ENCODE assay signal across 8 cellular contexts in genomic region chr1:201170533-201171062, GRCh38. TPM values are rescaled to one million over a fixed set of nuclear protein-coding genes. Genes with fewer than 3 reads are reported as not detected.
DNase-seq lines count a peak whose midpoint lies in the region; FAIRE-seq and TF ChIP-seq lines count a peak whose summit lies in the region.

No MANE protein-coding gene starts in this region.

- H3K27ac ChIP-seq in H9 (ENCODE audit: insufficient read length, low read depth, low read length) (no peak overlapping the region), MM.1S (ENCODE audit: low read length) (peak overlapping the region; percentile 94), SJCRH30 (peak overlapping the region; percentile 39), neutrophil (no peak overlapping the region)

- no peaks in the 10 kb centered on the region for H3K79me1 ChIP-seq in H9 (ENCODE audit: insufficient read depth, low read depth, low read length, poor library complexity, severe bottlenecking)

- no peak overlapping the region for H2BK20ac ChIP-seq in H9 (ENCODE audit: low read depth, low read length, poor library complexity, severe bottlenecking)

- peak overlapping the region; percentile 8 for H3K9ac ChIP-seq in H9 (ENCODE audit: extremely low read depth, insufficient read length, low read length)
- peak overlapping the region; percentile 87 for H3K9ac ChIP-seq in MM.1S (ENCODE audit: low read length)

- peaks cover 15 to 18% of the 10 kb centered on the region in 2 experiments for H3K4me1 Mint-ChIP-seq in H9

- no peak overlapping the region for H4K5ac ChIP-seq in H9 (ENCODE audit: insufficient read length, low read depth, low read length)

- DNase-seq in G401 (ENCODE audit: low spot score) (peak; percentile 94), H9 (peak; percentile 92), MM.1S (peak; percentile 99), SJCRH30 (peak; percentile 96 to 97), frontal cortex (ENCODE audit: low spot score in 2 of 2) (peak; percentile 85 to 95), superior temporal gyrus (ENCODE audit: extremely low spot score) (peak; percentile 86)
- DNase-seq in activated naive CD4-positive, alpha-beta T cell (lab: John Stamatoyannopoulos, UW): peak; percentile 17 to 47 (median 23)

- H3K4me3 Mint-ChIP-seq in H9: peak overlapping the region; percentile 76 to 81

- H2BK12ac ChIP-seq in H9 (ENCODE audit: insufficient read length, low read depth, low read length): no peak overlapping the region

- H3K4me1 ChIP-seq in H9 (ENCODE audit: insufficient read depth, low read length) (no peaks in the 10 kb centered on the region), MM.1S (ENCODE audit: low read length) (peaks cover 15% of the 10 kb centered on the region), SJCRH30 (peaks cover 51% of the 10 kb centered on the region), neutrophil (ENCODE audit: control insufficient read depth in 1 of 2, insufficient read depth in 1 of 2, low read depth in 1 of 2, low read length in 1 of 2) (peaks cover 11 to 13% of the 10 kb centered on the region in 2 experiments)

- H3K9me3 Mint-ChIP-seq in H9: no peaks in the 10 kb centered on the region; a peak in 1 of 5 replicates

- H3K14ac ChIP-seq in H9 (ENCODE audit: insufficient read depth, low read length): peak overlapping the region; percentile 32; the same call in 1 of the 2 replicates

- peak overlapping the region; percentile 77 for H3K4me3 ChIP-seq in MM.1S (ENCODE audit: low read length)
- H3K4me3 ChIP-seq in SJCRH30: peak overlapping the region; percentile 57
- peak overlapping the region; percentile 58 to 73 for H3K4me3 ChIP-seq in neutrophil (ENCODE audit: low read depth in 1 of 2, low read length in 1 of 2)

- no peak overlapping the region for H2BK5ac ChIP-seq in H9 (ENCODE audit: insufficient read length, low read length)

- H3K4ac ChIP-seq in H9 (ENCODE audit: low read depth, low read length): no peak overlapping the region

- H2BK15ac ChIP-seq in H9 (ENCODE audit: low read depth, low read length): no peak overlapping the region

- H3K9me2 ChIP-seq in MM.1S (replicated peaks; ENCODE audit: insufficient read depth, low read length): no peaks in the 10 kb centered on the region

- no CpG with 5 or more reads among the region's 26 CpGs for WGBS in H9 (ENCODE audit: extremely low coverage, insufficient read length, low lambda C conversion rate)

- no peak overlapping the region for H3K56ac ChIP-seq in H9 (ENCODE audit: insufficient read length, low read depth, low read length)

- no peak overlapping the region for H3T11ph ChIP-seq in H9 (ENCODE audit: low read length)

- TF ChIP-seq CTCF in H9 (conservative IDR thresholded peaks at IDR 0.05) (no peak), MM.1S (IDR thresholded peaks at IDR 0.05; ENCODE audit: low read length) (no peak), neutrophil (IDR thresholded peaks at IDR 0.05) (peak; percentile 45)

- H3K27ac Mint-ChIP-seq in H9: peak overlapping the region in 2 of 3 experiments; percentile 87 to 89; a peak in 3 of 7 replicates

- H4K20me1 ChIP-seq in H9 (ENCODE audit: control insufficient read depth, insufficient read depth, insufficient read length) (no peaks in the 10 kb centered on the region), MM.1S (ENCODE audit: insufficient read depth, low read length) (no peaks in the 10 kb centered on the region)

- H2AK5ac ChIP-seq in H9 (ENCODE audit: insufficient read length, low read length): no peak overlapping the region

- no peaks in the 10 kb centered on the region for H3K36me3 Mint-ChIP-seq in H9 (ENCODE audit: insufficient read depth in 1 of 3, low read depth in 3 of 3)

- H3F3A ChIP-seq in MM.1S (ENCODE audit: insufficient read depth, low read length): peaks cover 22% of the 10 kb centered on the region

- H3K23ac ChIP-seq in H9 (ENCODE audit: insufficient read length, low read depth, low read length): no peak overlapping the region

- H3K4me2 ChIP-seq in H9 (ENCODE audit: insufficient read depth, insufficient read length, low read length) (peak overlapping the region; percentile 76), MM.1S (ENCODE audit: low read depth, low read length) (peak overlapping the region; percentile 85)

- no peak overlapping the region for H4K8ac ChIP-seq in H9 (replicated peaks; ENCODE audit: insufficient read length, low read depth, low read length)

- H3K27me3 ChIP-seq in H9 (ENCODE audit: insufficient read depth, low read length): no peaks in the 10 kb centered on the region
- no peaks in the 10 kb centered on the region for H3K27me3 ChIP-seq in MM.1S (replicated peaks; ENCODE audit: insufficient read depth, low read length)
- no peaks in the 10 kb centered on the region for H3K27me3 ChIP-seq in SJCRH30
- H3K27me3 ChIP-seq in neutrophil: peaks cover 28% of the 10 kb centered on the region

- H2AFZ ChIP-seq in H9 (ENCODE audit: low read length) (no peak overlapping the region), MM.1S (ENCODE audit: low read length) (peak overlapping the region; percentile 86)

- H2BK120ac ChIP-seq in H9 (ENCODE audit: low read depth, low read length, poor library complexity, severe bottlenecking): no peak overlapping the region

- peak overlapping the region; percentile 11 for H3K18ac ChIP-seq in H9 (ENCODE audit: insufficient read length, low read depth, low read length)

- no peaks in the 10 kb centered on the region for H3K36me3 ChIP-seq in MM.1S (replicated peaks; ENCODE audit: insufficient read depth, low read length)
- H3K36me3 ChIP-seq in SJCRH30: no peaks in the 10 kb centered on the region
- H3K36me3 ChIP-seq in neutrophil: no peaks in the 10 kb centered on the region

- H4K91ac ChIP-seq in H9 (ENCODE audit: insufficient read length, low read depth, low read length): no peak overlapping the region

- peaks cover 8% of the 10 kb centered on the region for H3K23me2 ChIP-seq in H9 (ENCODE audit: insufficient read length, low read depth, low read length, poor library complexity, severe bottlenecking)

- FAIRE-seq in frontal cortex (lab: Jason Lieb, UNC): no peak

- H3K79me2 ChIP-seq in H9 (ENCODE audit: insufficient read depth, low read length) (no peaks in the 10 kb centered on the region), MM.1S (ENCODE audit: low read length) (no peaks in the 10 kb centered on the region)

- in situ Hi-C loops in G401 (cut with HindIII; ENCODE audit: low sequenced_read_pairs): no loop called here

- peaks cover 26% of the 10 kb centered on the region for H3K27me3 Mint-ChIP-seq in H9 (ENCODE audit: low read depth)

- H3K9me3 ChIP-seq in H9 (ENCODE audit: control insufficient read depth, low read depth, low read length): no peaks in the 10 kb centered on the region
- H3K9me3 ChIP-seq in MM.1S (replicated peaks; ENCODE audit: insufficient read depth, low read length): no peaks in the 10 kb centered on the region
- no peaks in the 10 kb centered on the region for H3K9me3 ChIP-seq in SJCRH30 (replicated peaks)
- H3K9me3 ChIP-seq in neutrophil: no peaks in the 10 kb centered on the region

RNA-seq across cellular contexts. Expression of gene TMEM9, which starts 16.3 kb away (rescaled TPM):
- total RNA-seq in G401 (2014; rRNA removed; shearing (Covaris generic)): 541 and 629 TPM in 2 replicates
- 86.4 and 93.4 TPM in 2 replicates for total RNA-seq in H9 (2021)
- total RNA-seq in SJCRH30 (2014; rRNA removed; shearing (Covaris generic)): 83.5 and 87.4 TPM in 2 replicates
- total RNA-seq in frontal cortex: 73.4 TPM

RNA-seq across cellular contexts. Expression of gene IGFN1, which starts 20.0 kb away (rescaled TPM):
- 29.1 and 47.0 TPM in 2 replicates for total RNA-seq in G401 (2014; rRNA removed; shearing (Covaris generic))
- total RNA-seq in H9 (2021): not detected in 2 replicates
- not detected in 2 replicates for total RNA-seq in SJCRH30 (2014; rRNA removed; shearing (Covaris generic))
- under 0.01 TPM for total RNA-seq in frontal cortex

RNA-seq across cellular contexts. Expression of gene ASCL5, which starts 43.6 kb away (rescaled TPM):
- total RNA-seq in G401 (2014; rRNA removed; shearing (Covaris generic)): 0.20 and 0.62 TPM in 2 replicates
- total RNA-seq in H9 (2021) (0.15 and 0.31 TPM in 2 replicates), frontal cortex (not detected)
- not detected in 2 replicates for total RNA-seq in SJCRH30 (2014; rRNA removed; shearing (Covaris generic))

RNA-seq across cellular contexts. Expression of gene CACNA1S, which starts 58.4 kb away (rescaled TPM):
- total RNA-seq in G401 (2014; rRNA removed; shearing (Covaris generic)): 0.06 TPM in 1 of 2 replicates, not detected in the other
- 0.04 TPM in 1 of 2 replicates, not detected in the other for total RNA-seq in H9 (2021)
- total RNA-seq in SJCRH30 (2014; rRNA removed; shearing (Covaris generic)): 0.15 and 0.24 TPM in 2 replicates
- total RNA-seq in frontal cortex: under 0.01 TPM

Comparison
In these comparisons a context has a peak if more than half of its experiments do, and no peak if none do; other contexts are left out.
1. DNase-seq: peak in every context shown above with its lines; median percentile 99 in MM.1S; 96 in SJCRH30; 94 in G401; 92 in H9; 90 in frontal cortex; 86 in superior temporal gyrus; 23 in activated naive CD4-positive, alpha-beta T cell.
2. H3K27ac ChIP-seq: peak in MM.1S (single experiment) and SJCRH30 (single experiment); none in H9 (single experiment) and neutrophil (single experiment).
3. RNA of gene IGFN1, which starts 20.0 kb away (total RNA-seq): 29.1 to 47.0 TPM in G401; not detected in H9, not detected in SJCRH30 and under 0.01 TPM in frontal cortex (single experiment); every median in the first group is over 10 times any median in the second.
4. Peak in every context shown above with its lines, with median percentiles within 50 percentile points of each other: H3K4me3 ChIP-seq.